In genomic region chr12:90502070-90502469, GRCh38 we compare ENCODE assay signal across 7 cellular contexts.
"Had no signal": no experiment of that assay in that cellular context is flagged by ENCODE, and none has a peak within 500 bp of the region (broad histone marks: within the 10 kb centered on the region; RNA-seq: fewer than 3 reads in every experiment).

No MANE protein-coding gene starts in this region.

- FAIRE-seq: G401.6, GM12891, GM12892, GM18507, GM19239 had no signal

- DNase-seq: GDM1, GF-D8 had no signal
